Comparison of ENCODE assay signal across 8 cellular contexts in the genomic region with DNA sequence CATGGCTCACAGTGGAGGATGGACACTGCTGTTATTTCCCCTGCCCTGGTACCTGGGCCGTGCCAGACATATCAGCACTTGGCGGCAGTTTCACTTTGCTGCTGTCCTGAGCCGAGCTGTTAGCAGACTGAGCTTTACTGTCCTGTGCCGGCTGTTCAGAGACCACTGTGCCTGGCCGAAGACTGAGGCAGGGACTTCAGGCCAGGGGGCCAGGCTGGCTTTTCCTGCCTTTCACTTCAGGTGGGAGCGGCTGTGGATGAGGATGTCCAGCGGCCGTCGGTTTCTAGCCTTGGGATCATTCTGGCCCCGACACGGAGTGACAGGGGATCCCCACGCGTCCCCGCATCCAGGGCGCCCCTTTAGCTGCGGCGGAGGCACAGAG. TPM values are rescaled to one million over a fixed set of nuclear protein-coding genes. Genes with fewer than 3 reads are reported as not detected.
DNase-seq lines count a peak whose midpoint lies in the region; ATAC-seq and TF ChIP-seq lines count a peak whose summit lies in the region.

No MANE protein-coding gene starts in this region.

- peak overlapping the region; percentile 96 for H3K4me3 Mint-ChIP-seq in activated CD8-positive, alpha-beta memory T cell treated with anti-CD3 and anti-CD28 coated beads, Interleukin-2, amount 10 ng/mL, durations not matched to agents 7 days and 5 days
- H3K4me3 Mint-ChIP-seq in memory B cell: peak overlapping the region; percentile 71

- no peaks in the 10 kb centered on the region for H3K9me3 ChIP-seq in tibial artery

- no peaks in the 10 kb centered on the region for H3K27me3 ChIP-seq in brain microvascular endothelial cell (replicated peaks)
- H3K27me3 ChIP-seq in tibial artery: no peaks in the 10 kb centered on the region

- POLR2A ChIA-PET in HEK293T (lab: Yijun Ruan, JAX): no interaction called here

- DNase-seq in activated CD8-positive, alpha-beta memory T cell treated with anti-CD3 and anti-CD28 coated beads, Interleukin-2, amount 10 ng/mL, durations not matched to agents 7 days and 5 days: peak; percentile 58
- no peak for DNase-seq in activated CD8-positive, alpha-beta memory T cell treated with anti-CD3 and anti-CD28 coated beads, Interleukin-2, amount 50 U/mL, for 4 hours
- DNase-seq in brain microvascular endothelial cell (no peak), memory B cell (ENCODE audit: low spot score in 2 of 2) (no peak), tibial artery (peak in 1 of 2 donors; percentile 70), NCI-H2227 (lab: John Stamatoyannopoulos, UW; ENCODE audit: unreplicated experiment) (no peak), HEK293T (ENCODE audit: extremely low spot score) (no peak), NCI-H1694 (lab: John Stamatoyannopoulos, UW) (no peak)

- CTCF ChIA-PET in activated CD8-positive, alpha-beta memory T cell treated with anti-CD3 and anti-CD28 coated beads, Interleukin-2, amount 10 ng/mL, durations not matched to agents 7 days and 5 days (lab: Charles Lee): interaction anchor here (1.0 to 3.5 kb wide), 6 partner anchors 9 to 78 kb away, joined by 4 to 18 read pairs (median 5); no protein-coding TSS in a partner anchor
- CTCF ChIA-PET in HEK293T (lab: Yijun Ruan, JAX): no interaction called here

- peaks cover 39% of the 10 kb centered on the region for H3K36me3 Mint-ChIP-seq in activated CD8-positive, alpha-beta memory T cell treated with anti-CD3 and anti-CD28 coated beads, Interleukin-2, amount 10 ng/mL, durations not matched to agents 7 days and 5 days
- no peaks in the 10 kb centered on the region for H3K36me3 Mint-ChIP-seq in memory B cell

- H3K36me3 ChIP-seq in brain microvascular endothelial cell (replicated peaks) (no peaks in the 10 kb centered on the region), tibial artery (no peaks in the 10 kb centered on the region)

- H3K4me1 ChIP-seq in tibial artery: peaks cover 0 to 50% (median 35%) of the 10 kb centered on the region in 4 donors

- H3K4me3 ChIP-seq in brain microvascular endothelial cell (ENCODE audit: low read depth, low read length) (peak overlapping the region; percentile 57), tibial artery (peak overlapping the region; percentile 82 to 88)

- ATAC-seq in activated CD8-positive, alpha-beta memory T cell treated with anti-CD3 and anti-CD28 coated beads, Interleukin-2, amount 10 ng/mL, durations not matched to agents 7 days and 5 days: peak; percentile 43
- no peak for ATAC-seq in memory B cell (ENCODE audit: low read depth)

- H3K27ac Mint-ChIP-seq in activated CD8-positive, alpha-beta memory T cell treated with anti-CD3 and anti-CD28 coated beads, Interleukin-2, amount 10 ng/mL, durations not matched to agents 7 days and 5 days: peak overlapping the region; percentile 94
- no peak overlapping the region for H3K27ac Mint-ChIP-seq in memory B cell

- H3K9me3 Mint-ChIP-seq in activated CD8-positive, alpha-beta memory T cell treated with anti-CD3 and anti-CD28 coated beads, Interleukin-2, amount 10 ng/mL, durations not matched to agents 7 days and 5 days (ENCODE audit: low read depth): no peaks in the 10 kb centered on the region
- no peaks in the 10 kb centered on the region for H3K9me3 Mint-ChIP-seq in memory B cell

- TF ChIP-seq CTCF in brain microvascular endothelial cell (IDR thresholded peaks at IDR 0.05; ENCODE audit: low read depth, low read length, missing control alignments): no peak
- no peak for TF ChIP-seq CTCF in tibial artery (IDR thresholded peaks at IDR 0.05)

- H3K4me1 Mint-ChIP-seq in activated CD8-positive, alpha-beta memory T cell treated with anti-CD3 and anti-CD28 coated beads, Interleukin-2, amount 10 ng/mL, durations not matched to agents 7 days and 5 days: peaks cover 33% of the 10 kb centered on the region
- H3K4me1 Mint-ChIP-seq in memory B cell: peaks cover 9% of the 10 kb centered on the region

- intact Hi-C loops in tibial artery (cut with DNase I; ENCODE audit: low total_unique reads): loop anchor here (2.0 to 10.0 kb wide), 3 partner anchors 65 to 125 kb away; no protein-coding TSS in a partner anchor

- H3K27ac ChIP-seq in brain microvascular endothelial cell (no peak overlapping the region), tibial artery (peak overlapping the region; percentile 96)

- peaks cover 4% of the 10 kb centered on the region for H3K27me3 Mint-ChIP-seq in activated CD8-positive, alpha-beta memory T cell treated with anti-CD3 and anti-CD28 coated beads, Interleukin-2, amount 10 ng/mL, durations not matched to agents 7 days and 5 days
- H3K27me3 Mint-ChIP-seq in memory B cell: peaks cover 27% of the 10 kb centered on the region

- in situ Hi-C loops in brain microvascular endothelial cell (cut with HindIII; ENCODE audit: low pct_ligation_motif_present, low sequenced_read_pairs): no loop called here

TF ChIP-seq in HEK293T, 16 proteins besides CTCF, POLR2A, EP300 and RAD21:
- TF ChIP-seq FOXK2 (IDR thresholded peaks at IDR 0.05) (no peak), L3MBTL2 (conservative IDR thresholded peaks at IDR 0.05) (no peak), SP1 (IDR thresholded peaks at IDR 0.05) (no peak), ELF4 (IDR thresholded peaks at IDR 0.05) (no peak), SUZ12 (IDR thresholded peaks at IDR 0.05) (no peak), ARNT (IDR thresholded peaks at IDR 0.05) (no peak), FOXA1 (IDR thresholded peaks at IDR 0.05) (no peak), NFRKB (IDR thresholded peaks at IDR 0.05) (no peak), LEF1 (IDR thresholded peaks at IDR 0.05; ENCODE audit: borderline replicate concordance) (no peak), ZNF384 (IDR thresholded peaks at IDR 0.05) (no peak), BHLHE40 (IDR thresholded peaks at IDR 0.05; ENCODE audit: borderline replicate concordance) (no peak), FOXM1 (IDR thresholded peaks at IDR 0.05; ENCODE audit: borderline replicate concordance) (no peak), CTBP1 (IDR thresholded peaks at IDR 0.05; ENCODE audit: borderline replicate concordance) (no peak), HDGF (IDR thresholded peaks at IDR 0.05; ENCODE audit: borderline replicate concordance) (no peak), TARDBP (IDR thresholded peaks at IDR 0.05) (no peak)
- TF ChIP-seq, protein P1, sequence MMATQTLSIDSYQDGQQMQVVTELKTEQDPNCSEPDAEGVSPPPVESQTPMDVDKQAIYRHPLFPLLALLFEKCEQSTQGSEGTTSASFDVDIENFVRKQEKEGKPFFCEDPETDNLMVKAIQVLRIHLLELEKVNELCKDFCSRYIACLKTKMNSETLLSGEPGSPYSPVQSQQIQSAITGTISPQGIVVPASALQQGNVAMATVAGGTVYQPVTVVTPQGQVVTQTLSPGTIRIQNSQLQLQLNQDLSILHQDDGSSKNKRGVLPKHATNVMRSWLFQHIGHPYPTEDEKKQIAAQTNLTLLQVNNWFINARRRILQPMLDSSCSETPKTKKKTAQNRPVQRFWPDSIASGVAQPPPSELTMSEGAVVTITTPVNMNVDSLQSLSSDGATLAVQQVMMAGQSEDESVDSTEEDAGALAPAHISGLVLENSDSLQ (IDR thresholded peaks at IDR 0.05): no peak

RNA-seq across cellular contexts. Expression of a gene that starts 1.0 kb away (rescaled TPM):
- total RNA-seq in activated CD8-positive, alpha-beta memory T cell treated with anti-CD3 and anti-CD28 coated beads, Interleukin-2, amount 10 ng/mL, durations not matched to agents 7 days and 5 days: 10 to 100 TPM; 36.7 to 70.1 TPM
